19 cellular contexts compared by ENCODE assay signal in genomic region chr13:87622921-87623320, GRCh38. TPM values are rescaled to one million over a fixed set of nuclear protein-coding genes. Genes with fewer than 3 reads are reported as not detected.
"Had no signal": no experiment of that assay in that cellular context is flagged by ENCODE, and none has a peak within 500 bp of the region (broad histone marks: within the 10 kb centered on the region; RNA-seq: fewer than 3 reads in every experiment).

No MANE protein-coding gene starts in this region.

- H3K27ac ChIP-seq: lower lobe of right lung, transverse colon had no signal

- H3K4me3 ChIP-seq: lower lobe of right lung, transverse colon had no signal

- H3K36me3 ChIP-seq: lower lobe of right lung, transverse colon had no signal

- H3K4me1 ChIP-seq: lower lobe of right lung, transverse colon had no signal

- H3K9me3 ChIP-seq: lower lobe of right lung, transverse colon had no signal

- DNase-seq: activated CD4-positive, alpha-beta T cell treated with anti-CD3 and anti-CD28 coated beads, Interleukin-2, amount 50 U/mL, for 4 hours; activated CD8-positive, alpha-beta memory T cell treated with anti-CD3 and anti-CD28 coated beads, Interleukin-2, amount 50 U/mL, for 48 hours; activated naive CD4-positive, alpha-beta T cell treated with anti-CD3 and anti-CD28 coated beads for 36 hours; activated naive CD8-positive, alpha-beta T cell treated with anti-CD3 and anti-CD28 coated beads, Interleukin-2, amount 10 ng/mL, durations not matched to agents 7 days and 5 days; activated T-cell treated with anti-CD3 and anti-CD28 coated beads, Interleukin-2, amount 50 U/mL, for 4 hours; amniotic stem cell; dermis blood vessel endothelial cell; effector CD8-positive, alpha-beta T cell; erythroblast; foreskin fibroblast; kidney; lower lobe of right lung; naive B cell; occipital lobe; small intestine; stimulated activated CD4-positive, alpha-beta T cell treated with anti-CD3 and anti-CD28 coated beads, Interleukin-2, amount 100 ng/mL, for 24 hours; stimulated activated naive CD8-positive, alpha-beta T cell treated with anti-CD3 and anti-CD28 coated beads, Interleukin-15, amount 100 ng/mL, for 72 hours; transverse colon had no signal

- H3K27me3 ChIP-seq: transverse colon had no signal

RNA-seq across cellular contexts. Expression of gene SLITRK5, which starts 48.2 kb away (rescaled TPM):
- total RNA-seq: activated CD8-positive, alpha-beta memory T cell treated with anti-CD3 and anti-CD28 coated beads for 36 hours; activated naive CD4-positive, alpha-beta T cell treated with anti-CD3 and anti-CD28 coated beads for 36 hours; activated naive CD8-positive, alpha-beta T cell treated with anti-CD3 and anti-CD28 coated beads, Interleukin-2, amount 10 ng/mL, durations not matched to agents 7 days and 5 days; dermis blood vessel endothelial cell had no signal
